ENCODE assay signal across 7 cellular contexts in the genomic region with DNA sequence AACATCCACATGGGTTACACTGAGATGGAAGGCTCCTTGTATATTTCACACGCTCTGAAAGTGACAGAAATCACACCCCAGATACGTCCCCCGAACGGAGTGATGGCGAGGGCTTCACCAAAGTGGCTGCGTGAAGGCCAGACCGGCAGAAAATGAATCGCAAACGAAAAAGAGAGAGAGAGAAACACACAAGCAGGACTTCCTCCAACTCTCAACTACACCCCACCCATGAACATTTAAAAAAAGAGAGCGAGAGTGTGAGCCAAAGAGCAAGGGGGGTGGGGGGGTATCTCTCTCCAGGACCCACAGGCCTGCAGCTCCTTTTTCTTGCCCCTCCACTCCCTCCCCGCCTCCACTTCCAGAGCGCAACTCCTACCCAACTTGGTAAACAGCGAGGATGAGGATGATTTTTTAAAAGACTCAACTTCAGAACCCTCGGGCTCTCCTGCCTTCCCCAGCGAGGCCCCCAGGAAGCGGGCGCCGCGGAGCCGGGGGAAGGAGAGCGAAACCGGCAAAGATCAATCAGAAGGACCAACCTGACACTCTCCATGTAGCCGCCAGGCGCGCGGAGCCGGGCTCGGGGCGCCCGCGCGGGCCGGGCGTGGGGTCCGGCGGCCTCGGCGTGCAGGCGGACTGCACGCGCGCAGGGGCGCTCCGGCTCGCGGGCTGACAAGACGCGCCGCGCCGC.
DNase-seq lines count a peak whose midpoint lies in the region; ATAC-seq, FAIRE-seq and TF ChIP-seq lines count a peak whose summit lies in the region.

No MANE protein-coding gene starts in this region.

- H3K36me3 ChIP-seq in RWPE2 (ENCODE audit: low read depth) (no peaks in the 10 kb centered on the region), heart left ventricle (no peaks in the 10 kb centered on the region)

- H3K27ac ChIP-seq in RWPE2 (ENCODE audit: poor library complexity, severe bottlenecking) (peak overlapping the region; percentile 96), heart left ventricle (peak overlapping the region; percentile 91 to 99 (median 97))

- FAIRE-seq in GM18507 (lab: Jason Lieb, UNC): peak; percentile 59

- no peak overlapping the region for H3K27ac Mint-ChIP-seq in activated naive CD4-positive, alpha-beta T cell treated with anti-CD3 and anti-CD28 coated beads, Interleukin-2, amount 50 U/mL, for 72 hours

- DNase-seq in GM18507 (ENCODE audit: extremely low spot score, insufficient read length, low read depth) (no peak), RWPE2 (ENCODE audit: low spot score) (no peak), heart left ventricle (peak in 3 of 5 donors; percentile 36 to 47 (median 39)), posterior cingulate gyrus (peak in 6 of 10 donors; percentile 16 to 83 (median 56))
- peak; percentile 69 to 72 for DNase-seq in activated naive CD4-positive, alpha-beta T cell treated with anti-CD3 and anti-CD28 coated beads, Interleukin-2, amount 50 U/mL, for 72 hours (ENCODE audit: low spot score in 2 of 2)

- 0 to 1% (median 1%) methylated on average over 26 to 51 of the region's 51 CpGs for WGBS in heart left ventricle, 4 donors

- H3K36me3 Mint-ChIP-seq in activated naive CD4-positive, alpha-beta T cell treated with anti-CD3 and anti-CD28 coated beads, Interleukin-2, amount 50 U/mL, for 72 hours: peaks cover 0 to 18% of the 10 kb centered on the region in 2 donors

- no peak for TF ChIP-seq POLR2A in heart left ventricle (IDR thresholded peaks at IDR 0.05)

- H3K9me3 ChIP-seq in RWPE2 (ENCODE audit: severe bottlenecking): no peaks in the 10 kb centered on the region
- no peaks in the 10 kb centered on the region for H3K9me3 ChIP-seq in heart left ventricle

- H3K4me3 ChIP-seq in RWPE2 (ENCODE audit: severe bottlenecking) (peak overlapping the region; percentile 63), heart left ventricle (peak overlapping the region; percentile 28 to 87 (median 75))

- TF ChIP-seq CTCF in RWPE2 (IDR thresholded peaks at IDR 0.05; ENCODE audit: poor library complexity, severe bottlenecking): no peak
- TF ChIP-seq CTCF in heart left ventricle (IDR thresholded peaks at IDR 0.05): peak in 2 of 12 donors; percentile 1 to 17

- H3K9me3 Mint-ChIP-seq in activated naive CD4-positive, alpha-beta T cell treated with anti-CD3 and anti-CD28 coated beads, Interleukin-2, amount 50 U/mL, for 72 hours: no peaks in the 10 kb centered on the region

- H3K27me3 ChIP-seq in RWPE2 (ENCODE audit: insufficient read depth, poor library complexity, severe bottlenecking) (no peaks in the 10 kb centered on the region), heart left ventricle (no peaks in the 10 kb centered on the region)

- H3K4me1 ChIP-seq in RWPE2 (ENCODE audit: insufficient read depth, poor library complexity, severe bottlenecking): peaks cover 52% of the 10 kb centered on the region
- peaks cover 5 to 74% (median 51%) of the 10 kb centered on the region in 12 donors for H3K4me1 ChIP-seq in heart left ventricle

- ATAC-seq in HG02938 (IDR thresholded peaks at IDR 0.05; ENCODE audit: unreplicated experiment) (peak; percentile 23), RWPE2 (ENCODE audit: low read depth) (peak; percentile 29), heart left ventricle (peak; percentile 20 to 60 (median 52)), HG03097 (IDR thresholded peaks at IDR 0.05; ENCODE audit: low FRiP score, unreplicated experiment) (no peak)
- ATAC-seq in activated naive CD4-positive, alpha-beta T cell treated with anti-CD3 and anti-CD28 coated beads, Interleukin-2, amount 50 U/mL, for 72 hours: peak; percentile 21 to 27

- intact Hi-C loops in heart left ventricle (cut with DNase I) (loop anchor here in 8 of 10 donors (2.0 to 10.0 kb wide), 7 partner anchors 58 to 518 kb away; a partner anchor contains a TSS), posterior cingulate gyrus (cut with DNase I) (loop anchor here (5.0 to 10.0 kb wide), 3 partner anchors 70 to 518 kb away; a partner anchor contains a TSS)

Comparison
In these comparisons a context has a peak if more than half of its experiments do, and no peak if none do; other contexts are left out.
1. DNase-seq: peak in activated naive CD4-positive, alpha-beta T cell treated with anti-CD3 and anti-CD28 coated beads, Interleukin-2, amount 50 U/mL, for 72 hours (2 of 2), heart left ventricle (3 of 5) and posterior cingulate gyrus (6 of 10); none in GM18507 (single experiment) and RWPE2 (single experiment).